ENCODE assay signal across 17 cellular contexts in the genomic region with DNA sequence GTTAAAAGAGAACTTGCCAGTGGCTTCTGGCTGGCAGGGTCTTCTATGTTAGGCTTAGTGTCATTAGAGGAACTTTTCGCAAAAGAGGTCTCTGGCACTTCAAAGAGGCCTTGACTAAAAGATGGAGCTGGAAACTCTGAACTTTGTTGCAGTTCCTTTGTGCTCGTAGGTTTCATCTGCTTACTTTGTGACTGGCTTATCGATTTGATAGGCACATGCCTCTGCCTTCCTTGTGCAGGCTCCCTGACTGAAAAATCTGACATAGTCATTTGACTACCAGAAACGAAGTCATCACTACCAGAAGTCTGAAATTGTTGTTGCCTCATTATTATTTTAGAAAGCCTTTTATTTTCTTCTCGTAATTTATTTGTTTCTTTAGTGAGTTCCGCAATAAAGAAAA.
"Had no signal": no experiment of that assay in that cellular context is flagged by ENCODE, and none has a peak within 500 bp of the region (broad histone marks: within the 10 kb centered on the region; RNA-seq: fewer than 3 reads in every experiment).

No MANE protein-coding gene starts in this region.

- H3K4me3 Mint-ChIP-seq: activated naive CD8-positive, alpha-beta T cell treated with anti-CD3 and anti-CD28 coated beads, Interleukin-2, amount 10 ng/mL, durations not matched to agents 7 days and 5 days; activated T-helper 1 cell treated with anti-CD3 and anti-CD28 coated beads, Interleukin-12 subunit alpha, Interleukin-12 subunit beta, Interleukin-2, Interleukin-4 antibody, amounts not matched to agents 30 ng/mL and 10 ng/mL and 1 ng/mL, durations not matched to agents 14 hours and 24 hours and 36 hours; endodermal cell; naive thymus-derived CD8-positive, alpha-beta T cell; stimulated activated naive CD8-positive, alpha-beta T cell treated with anti-CD3 and anti-CD28 coated beads, Interleukin-15, amount 100 ng/mL, for 72 hours had no signal

- H3K4me1 Mint-ChIP-seq: activated naive CD8-positive, alpha-beta T cell treated with anti-CD3 and anti-CD28 coated beads, Interleukin-2, amount 10 ng/mL, durations not matched to agents 7 days and 5 days; endodermal cell; stimulated activated naive CD8-positive, alpha-beta T cell treated with anti-CD3 and anti-CD28 coated beads, Interleukin-15, amount 100 ng/mL, for 72 hours had no signal

- H3K27me3 Mint-ChIP-seq: activated naive CD8-positive, alpha-beta T cell treated with anti-CD3 and anti-CD28 coated beads, Interleukin-2, amount 10 ng/mL, durations not matched to agents 7 days and 5 days; naive thymus-derived CD8-positive, alpha-beta T cell; stimulated activated naive CD8-positive, alpha-beta T cell treated with anti-CD3 and anti-CD28 coated beads, Interleukin-15, amount 100 ng/mL, for 72 hours had no signal

- H3K36me3 ChIP-seq: gastrocnemius medialis, left ventricle myocardium inferior, prostate gland had no signal

- H3K27ac Mint-ChIP-seq: activated naive CD8-positive, alpha-beta T cell treated with anti-CD3 and anti-CD28 coated beads, Interleukin-2, amount 10 ng/mL, durations not matched to agents 7 days and 5 days; activated T-helper 1 cell treated with anti-CD3 and anti-CD28 coated beads, Interleukin-12 subunit alpha, Interleukin-12 subunit beta, Interleukin-2, Interleukin-4 antibody, amounts not matched to agents 30 ng/mL and 10 ng/mL and 1 ng/mL, durations not matched to agents 14 hours and 24 hours and 36 hours; endodermal cell had no signal

- H3K4me1 ChIP-seq: esophagus squamous epithelium, gastrocnemius medialis, left ventricle myocardium inferior, prostate gland, tibial artery had no signal

- DNase-seq: activated CD4-positive, alpha-beta T cell treated with anti-CD3 and anti-CD28 coated beads, Interleukin-2, amount 50 U/mL, for 48 hours; activated CD8-positive, alpha-beta memory T cell treated with anti-CD3 and anti-CD28 coated beads, Interleukin-2, amount 50 U/mL, for 48 hours; activated gamma-delta T cell; activated naive CD8-positive, alpha-beta T cell treated with anti-CD3 and anti-CD28 coated beads, Interleukin-2, amount 10 ng/mL, durations not matched to agents 7 days and 5 days; endodermal cell; esophagus squamous epithelium; gastrocnemius medialis; left ventricle myocardium inferior; naive thymus-derived CD8-positive, alpha-beta T cell; stimulated activated CD4-positive, alpha-beta T cell treated with anti-CD3 and anti-CD28 coated beads, Interleukin-4, amount 100 ng/mL, for 1 hour; stimulated activated naive CD8-positive, alpha-beta T cell treated with anti-CD3 and anti-CD28 coated beads, Interleukin-15, amount 100 ng/mL, for 72 hours; T-helper 9 cell; tibial artery had no signal

- H3K9me3 Mint-ChIP-seq: activated naive CD8-positive, alpha-beta T cell treated with anti-CD3 and anti-CD28 coated beads, Interleukin-2, amount 10 ng/mL, durations not matched to agents 7 days and 5 days; activated T-helper 1 cell treated with anti-CD3 and anti-CD28 coated beads, Interleukin-12 subunit alpha, Interleukin-12 subunit beta, Interleukin-2, Interleukin-4 antibody, amounts not matched to agents 30 ng/mL and 10 ng/mL and 1 ng/mL, durations not matched to agents 14 hours and 24 hours and 36 hours; naive thymus-derived CD8-positive, alpha-beta T cell; stimulated activated naive CD8-positive, alpha-beta T cell treated with anti-CD3 and anti-CD28 coated beads, Interleukin-15, amount 100 ng/mL, for 72 hours had no signal

- H3K27ac ChIP-seq: coronary artery, esophagus squamous epithelium, gastrocnemius medialis, left ventricle myocardium inferior, prostate gland, tibial artery had no signal

- ATAC-seq: gastrocnemius medialis; naive thymus-derived CD8-positive, alpha-beta T cell; stimulated activated naive CD8-positive, alpha-beta T cell treated with anti-CD3 and anti-CD28 coated beads, Interleukin-15, amount 100 ng/mL, for 72 hours had no signal

- H3K27me3 ChIP-seq: esophagus squamous epithelium, gastrocnemius medialis, spleen, tibial artery had no signal

- H3K9me3 ChIP-seq: esophagus squamous epithelium, gastrocnemius medialis, left ventricle myocardium inferior, prostate gland, spleen, tibial artery had no signal

- H3K4me3 ChIP-seq: coronary artery, esophagus squamous epithelium, gastrocnemius medialis, left ventricle myocardium inferior, prostate gland, spleen, tibial artery had no signal
